Comparison of ENCODE assay signal across 23 cellular contexts in genomic region chr6:112416885-112417284, GRCh38.
DNase-seq lines count a peak whose midpoint lies in the region; ATAC-seq and TF ChIP-seq lines count a peak whose summit lies in the region.
"Had no signal": no experiment of that assay in that cellular context is flagged by ENCODE, and none has a peak within 500 bp of the region (broad histone marks: within the 10 kb centered on the region; RNA-seq: fewer than 3 reads in every experiment).

No MANE protein-coding gene starts in this region.

- 75 to 89% (median 84%) methylated on average over 5 of the region's 5 CpGs for WGBS in spleen, 5 donors

- no peaks in the 10 kb centered on the region for H3K36me3 ChIP-seq in BE2C
- H3K36me3 ChIP-seq in spleen, result no peaks in the 10 kb centered on the region
- H3K36me3 ChIP-seq: neutrophil, Peyer's patch, SJSA1 had no signal

- no peak for ATAC-seq in GM19395 (IDR thresholded peaks at IDR 0.05; ENCODE audit: unreplicated experiment)
- ATAC-seq: left lobe of liver, psoas muscle had no signal

- no peaks in the 10 kb centered on the region for H3K9me3 ChIP-seq in BE2C
- peaks cover 0 to 24% (median 0%) of the 10 kb centered on the region in 8 donors for H3K9me3 ChIP-seq in spleen
- H3K9me3 ChIP-seq: neutrophil, Peyer's patch, SJSA1 had no signal

- H3K27me3 ChIP-seq in BE2C (no peaks in the 10 kb centered on the region), spleen (replicated peaks in 1 of 7) (peaks cover 0 to 17% (median 0%) of the 10 kb centered on the region in 7 donors)
- H3K27me3 ChIP-seq: neutrophil, Peyer's patch, SJSA1 had no signal

- DNase-seq in BE2C (peak; percentile 24), HFF-Myc (ENCODE audit: extremely low read depth, low read depth) (peak; percentile 38), epidermal melanocyte (ENCODE audit: insufficient read length, low spot score) (peak; percentile 19), iris pigment epithelial cell (ENCODE audit: low read depth) (peak; percentile 22), spleen (no peak), NCI-H1092 treated with DMSO at 0.1 percent for 48 hours (lab: John Stamatoyannopoulos, UW) (no peak)
- DNase-seq in activated effector memory CD4-positive, alpha-beta T cell treated with anti-CD3 and anti-CD28 coated beads, Interleukin-2, amount 50 U/mL, for 16 hours, result no peak
- DNase-seq: activated gamma-delta T cell treated with Interleukin-2 at 50 U/mL for 16 hours; activated T-cell treated with anti-CD3 and anti-CD28 coated beads, Interleukin-2, amount 50 U/mL, for 1 hour; CD4-positive, CD25-positive, alpha-beta regulatory T cell; dorsolateral prefrontal cortex; NCI-H1105; NCI-H2029 treated with DMSO at 0.1 percent for 48 hours; NCI-H226; NCI-H748 treated with DMSO at 0.1 percent for 48 hours; Peyer's patch; stimulated activated naive CD4-positive, alpha-beta T cell; T-helper 1 cell had no signal

- H3K27ac ChIP-seq in spleen, result no peak overlapping the region
- H3K27ac ChIP-seq: dorsolateral prefrontal cortex, neutrophil, Peyer's patch, psoas muscle, SJSA1 had no signal

- TF ChIP-seq CTCF in BE2C (IDR thresholded peaks at IDR 0.05; ENCODE audit: low read depth, low read length) (no peak), HFF-Myc (IDR thresholded peaks at IDR 0.05; ENCODE audit: low read depth, low read length, missing control alignments) (no peak), spleen (IDR thresholded peaks at IDR 0.05 in 8 of 11, conservative IDR thresholded peaks at IDR 0.05 in 3 of 11) (no peak)

- H3K4me1 ChIP-seq in BE2C (0 out of 2 replicates have a peak, but pooled peaks cover 3% of the 10 kb centered on the region), spleen (no peaks in the 10 kb centered on the region)
- H3K4me1 ChIP-seq: Peyer's patch, psoas muscle, SJSA1 had no signal

- H3K4me3 ChIP-seq in BE2C (ENCODE audit: low read depth, low read length) (no peak overlapping the region), HFF-Myc (replicated peaks; ENCODE audit: low read depth, low read length) (no peak overlapping the region), spleen (no peak overlapping the region)
- H3K4me3 ChIP-seq: dorsolateral prefrontal cortex, Peyer's patch, psoas muscle, SJSA1 had no signal

- intact Hi-C loops in spleen (cut with DNase I; ENCODE audit: low total_unique reads), result no loop called here

- TF ChIP-seq POLR2A in spleen (IDR thresholded peaks at IDR 0.05), result no peak

Comparison
In these comparisons a context has a peak if more than half of its experiments do, and no peak if none do; other contexts are left out.
1. DNase-seq: peak in BE2C (single experiment), HFF-Myc (single experiment), epidermal melanocyte (single experiment) and iris pigment epithelial cell (single experiment); none in spleen (single experiment), NCI-H1092 treated with DMSO at 0.1 percent for 48 hours (single experiment) and activated effector memory CD4-positive, alpha-beta T cell treated with anti-CD3 and anti-CD28 coated beads, Interleukin-2, amount 50 U/mL, for 16 hours (single experiment).